ENCODE assay signal across 1 cellular context in the genomic region with DNA sequence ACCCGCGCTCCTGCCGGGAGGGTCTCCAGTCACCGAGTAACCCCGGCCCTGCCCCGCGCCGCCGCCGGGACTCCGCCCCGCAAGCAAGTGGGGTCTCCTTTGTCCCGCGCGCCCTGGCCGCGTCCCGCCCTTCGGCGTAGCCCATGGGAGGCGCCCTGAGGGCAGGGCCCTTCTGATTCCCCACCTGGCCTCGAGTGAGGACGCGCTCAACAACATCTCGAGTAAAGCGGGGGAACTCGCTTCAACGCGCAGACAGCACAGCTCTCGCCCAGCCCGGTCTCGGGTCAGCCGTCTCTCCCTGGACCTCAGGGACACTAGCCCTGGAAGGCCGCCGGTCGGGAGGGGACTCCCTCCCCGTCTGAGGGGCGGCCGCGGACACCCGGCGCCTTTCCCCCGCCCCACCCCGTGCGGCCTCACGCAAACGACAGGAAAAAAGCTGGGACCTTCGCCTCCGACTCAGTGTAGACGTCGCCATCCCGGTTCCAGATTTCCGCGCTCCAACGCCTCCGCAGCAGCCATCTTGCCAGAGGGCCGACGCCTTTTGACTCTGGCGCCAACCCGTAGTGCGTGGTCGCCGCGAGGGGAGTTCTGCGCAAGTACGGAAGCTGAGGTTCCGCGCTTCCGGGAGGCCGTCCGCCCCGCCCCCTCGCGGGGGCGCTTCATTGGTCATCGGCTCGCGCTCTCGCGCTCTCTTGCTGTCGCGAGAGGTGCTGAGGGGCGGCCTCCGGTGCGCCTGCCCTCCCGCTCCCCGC.
TF ChIP-seq lines count a peak whose summit lies in the region.

No MANE protein-coding gene starts in this region.

TF ChIP-seq in K562, 482 proteins besides CTCF, POLR2A, EP300 and RAD21 (continued from another document and continues in another):
- TF ChIP-seq KDM5B (IDR thresholded peaks at IDR 0.05; ENCODE audit: insufficient replicate concordance, low read depth, low read length) = peak; percentile 95
- peak; percentile 42; the same call in 1 of the 2 replicates for TF ChIP-seq RB1 (IDR thresholded peaks at IDR 0.05; ENCODE audit: low read depth)
- TF ChIP-seq, protein P1, sequence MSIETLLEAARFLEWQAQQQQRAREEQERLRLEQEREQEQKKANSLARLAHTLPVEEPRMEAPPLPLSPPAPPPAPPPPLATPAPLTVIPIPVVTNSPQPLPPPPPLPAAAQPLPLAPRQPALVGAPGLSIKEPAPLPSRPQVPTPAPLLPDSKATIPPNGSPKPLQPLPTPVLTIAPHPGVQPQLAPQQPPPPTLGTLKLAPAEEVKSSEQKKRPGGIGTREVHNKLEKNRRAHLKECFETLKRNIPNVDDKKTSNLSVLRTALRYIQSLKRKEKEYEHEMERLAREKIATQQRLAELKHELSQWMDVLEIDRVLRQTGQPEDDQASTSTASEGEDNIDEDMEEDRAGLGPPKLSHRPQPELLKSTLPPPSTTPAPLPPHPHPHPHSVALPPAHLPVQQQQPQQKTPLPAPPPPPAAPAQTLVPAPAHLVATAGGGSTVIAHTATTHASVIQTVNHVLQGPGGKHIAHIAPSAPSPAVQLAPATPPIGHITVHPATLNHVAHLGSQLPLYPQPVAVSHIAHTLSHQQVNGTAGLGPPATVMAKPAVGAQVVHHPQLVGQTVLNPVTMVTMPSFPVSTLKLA (conservative IDR thresholded peaks at IDR 0.05) = peak; percentile 68 to 86
- TF ChIP-seq PTTG1 (tag; IDR thresholded peaks at IDR 0.05; ENCODE audit: low read depth) = no peak
- TF ChIP-seq PYGO2 (tag; IDR thresholded peaks at IDR 0.05) = no peak
- TF ChIP-seq ZNF3 (CRISPR knock-in tag; IDR thresholded peaks at IDR 0.05) = no peak
- no peak; the same call in 1 of the 2 replicates for TF ChIP-seq KLF13 (tag; IDR thresholded peaks at IDR 0.05; ENCODE audit: borderline replicate concordance, low read depth)
- TF ChIP-seq, protein P2, sequence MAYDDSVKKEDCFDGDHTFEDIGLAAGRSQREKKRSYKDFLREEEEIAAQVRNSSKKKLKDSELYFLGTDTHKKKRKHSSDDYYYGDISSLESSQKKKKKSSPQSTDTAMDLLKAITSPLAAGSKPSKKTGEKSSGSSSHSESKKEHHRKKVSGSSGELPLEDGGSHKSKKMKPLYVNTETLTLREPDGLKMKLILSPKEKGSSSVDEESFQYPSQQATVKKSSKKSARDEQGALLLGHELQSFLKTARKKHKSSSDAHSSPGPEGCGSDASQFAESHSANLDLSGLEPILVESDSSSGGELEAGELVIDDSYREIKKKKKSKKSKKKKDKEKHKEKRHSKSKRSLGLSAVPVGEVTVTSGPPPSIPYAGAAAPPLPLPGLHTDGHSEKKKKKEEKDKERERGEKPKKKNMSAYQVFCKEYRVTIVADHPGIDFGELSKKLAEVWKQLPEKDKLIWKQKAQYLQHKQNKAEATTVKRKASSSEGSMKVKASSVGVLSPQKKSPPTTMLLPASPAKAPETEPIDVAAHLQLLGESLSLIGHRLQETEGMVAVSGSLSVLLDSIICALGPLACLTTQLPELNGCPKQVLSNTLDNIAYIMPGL (CRISPR knock-in tag; IDR thresholded peaks at IDR 0.05) = peak; percentile 32; the same call in 1 of the 2 replicates
- TF ChIP-seq, protein P3, sequence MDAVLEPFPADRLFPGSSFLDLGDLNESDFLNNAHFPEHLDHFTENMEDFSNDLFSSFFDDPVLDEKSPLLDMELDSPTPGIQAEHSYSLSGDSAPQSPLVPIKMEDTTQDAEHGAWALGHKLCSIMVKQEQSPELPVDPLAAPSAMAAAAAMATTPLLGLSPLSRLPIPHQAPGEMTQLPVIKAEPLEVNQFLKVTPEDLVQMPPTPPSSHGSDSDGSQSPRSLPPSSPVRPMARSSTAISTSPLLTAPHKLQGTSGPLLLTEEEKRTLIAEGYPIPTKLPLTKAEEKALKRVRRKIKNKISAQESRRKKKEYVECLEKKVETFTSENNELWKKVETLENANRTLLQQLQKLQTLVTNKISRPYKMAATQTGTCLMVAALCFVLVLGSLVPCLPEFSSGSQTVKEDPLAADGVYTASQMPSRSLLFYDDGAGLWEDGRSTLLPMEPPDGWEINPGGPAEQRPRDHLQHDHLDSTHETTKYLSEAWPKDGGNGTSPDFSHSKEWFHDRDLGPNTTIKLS (IDR thresholded peaks at IDR 0.05; ENCODE audit: borderline replicate concordance, low read depth) = peak; percentile 84
- peak; percentile 95 for TF ChIP-seq POU5F1 (IDR thresholded peaks at IDR 0.05; ENCODE audit: borderline replicate concordance, low read depth, low read length, partially characterized antibody)
- TF ChIP-seq, protein P4, sequence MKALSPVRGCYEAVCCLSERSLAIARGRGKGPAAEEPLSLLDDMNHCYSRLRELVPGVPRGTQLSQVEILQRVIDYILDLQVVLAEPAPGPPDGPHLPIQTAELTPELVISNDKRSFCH (CRISPR knock-in tag; IDR thresholded peaks at IDR 0.05) = no peak
- TF ChIP-seq, protein P4 (tag; IDR thresholded peaks at IDR 0.05) = peak; percentile 36; the same call in 1 of the 2 replicates
- peak; percentile 44 for TF ChIP-seq RBM22 (IDR thresholded peaks at IDR 0.05; ENCODE audit: low read depth, low read length, poor library complexity, severe bottlenecking)
- no peak for TF ChIP-seq GATA2 (CRISPR knock-in tag; IDR thresholded peaks at IDR 0.05)
- peak; percentile 60 for TF ChIP-seq CCNT2 (IDR thresholded peaks at IDR 0.05; ENCODE audit: borderline replicate concordance, extremely low read depth, insufficient read length, low read depth, low read length)
- no peak for TF ChIP-seq ZEB2 (IDR thresholded peaks at IDR 0.05)
- peak; percentile 48; the same call in 1 of the 2 replicates for TF ChIP-seq CBX1 (IDR thresholded peaks at IDR 0.05; ENCODE audit: low read depth)
- no peak for TF ChIP-seq RAD51 (IDR thresholded peaks at IDR 0.05; ENCODE audit: borderline replicate concordance, low read depth)
- 0 out of 2 replicates have a peak, but pooled peaks have one; percentile 66 for TF ChIP-seq KLF1 (tag; IDR thresholded peaks at IDR 0.05)
- TF ChIP-seq PHF8 (IDR thresholded peaks at IDR 0.05; ENCODE audit: borderline replicate concordance, low read length) = peak; percentile 88
- TF ChIP-seq, protein P5, sequence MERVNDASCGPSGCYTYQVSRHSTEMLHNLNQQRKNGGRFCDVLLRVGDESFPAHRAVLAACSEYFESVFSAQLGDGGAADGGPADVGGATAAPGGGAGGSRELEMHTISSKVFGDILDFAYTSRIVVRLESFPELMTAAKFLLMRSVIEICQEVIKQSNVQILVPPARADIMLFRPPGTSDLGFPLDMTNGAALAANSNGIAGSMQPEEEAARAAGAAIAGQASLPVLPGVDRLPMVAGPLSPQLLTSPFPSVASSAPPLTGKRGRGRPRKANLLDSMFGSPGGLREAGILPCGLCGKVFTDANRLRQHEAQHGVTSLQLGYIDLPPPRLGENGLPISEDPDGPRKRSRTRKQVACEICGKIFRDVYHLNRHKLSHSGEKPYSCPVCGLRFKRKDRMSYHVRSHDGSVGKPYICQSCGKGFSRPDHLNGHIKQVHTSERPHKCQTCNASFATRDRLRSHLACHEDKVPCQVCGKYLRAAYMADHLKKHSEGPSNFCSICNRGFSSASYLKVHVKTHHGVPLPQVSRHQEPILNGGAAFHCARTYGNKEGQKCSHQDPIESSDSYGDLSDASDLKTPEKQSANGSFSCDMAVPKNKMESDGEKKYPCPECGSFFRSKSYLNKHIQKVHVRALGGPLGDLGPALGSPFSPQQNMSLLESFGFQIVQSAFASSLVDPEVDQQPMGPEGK (CRISPR knock-in tag; IDR thresholded peaks at IDR 0.05; ENCODE audit: borderline replicate concordance) = no peak
- TF ChIP-seq DPF2 (IDR thresholded peaks at IDR 0.05) = peak; percentile 25; the same call in 1 of the 2 replicates
- TF ChIP-seq HDAC3 (IDR thresholded peaks at IDR 0.05; ENCODE audit: borderline replicate concordance, partially characterized antibody) = no peak
- no peak for TF ChIP-seq ZNF586 (CRISPR knock-in tag; conservative IDR thresholded peaks at IDR 0.05)
- TF ChIP-seq ZNF717 (CRISPR knock-in tag; IDR thresholded peaks at IDR 0.05) = 0 out of 2 replicates have a peak, but pooled peaks have one; percentile 48
- TF ChIP-seq LEF1 (IDR thresholded peaks at IDR 0.05) = no peak
- TF ChIP-seq, protein P6, sequence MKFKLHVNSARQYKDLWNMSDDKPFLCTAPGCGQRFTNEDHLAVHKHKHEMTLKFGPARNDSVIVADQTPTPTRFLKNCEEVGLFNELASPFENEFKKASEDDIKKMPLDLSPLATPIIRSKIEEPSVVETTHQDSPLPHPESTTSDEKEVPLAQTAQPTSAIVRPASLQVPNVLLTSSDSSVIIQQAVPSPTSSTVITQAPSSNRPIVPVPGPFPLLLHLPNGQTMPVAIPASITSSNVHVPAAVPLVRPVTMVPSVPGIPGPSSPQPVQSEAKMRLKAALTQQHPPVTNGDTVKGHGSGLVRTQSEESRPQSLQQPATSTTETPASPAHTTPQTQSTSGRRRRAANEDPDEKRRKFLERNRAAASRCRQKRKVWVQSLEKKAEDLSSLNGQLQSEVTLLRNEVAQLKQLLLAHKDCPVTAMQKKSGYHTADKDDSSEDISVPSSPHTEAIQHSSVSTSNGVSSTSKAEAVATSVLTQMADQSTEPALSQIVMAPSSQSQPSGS (CRISPR knock-in tag; IDR thresholded peaks at IDR 0.05) = no peak
- TF ChIP-seq ESRRA (IDR thresholded peaks at IDR 0.05; ENCODE audit: borderline replicate concordance, low read depth) = peak; percentile 55; the same call in 1 of the 2 replicates
- TF ChIP-seq, protein P7, sequence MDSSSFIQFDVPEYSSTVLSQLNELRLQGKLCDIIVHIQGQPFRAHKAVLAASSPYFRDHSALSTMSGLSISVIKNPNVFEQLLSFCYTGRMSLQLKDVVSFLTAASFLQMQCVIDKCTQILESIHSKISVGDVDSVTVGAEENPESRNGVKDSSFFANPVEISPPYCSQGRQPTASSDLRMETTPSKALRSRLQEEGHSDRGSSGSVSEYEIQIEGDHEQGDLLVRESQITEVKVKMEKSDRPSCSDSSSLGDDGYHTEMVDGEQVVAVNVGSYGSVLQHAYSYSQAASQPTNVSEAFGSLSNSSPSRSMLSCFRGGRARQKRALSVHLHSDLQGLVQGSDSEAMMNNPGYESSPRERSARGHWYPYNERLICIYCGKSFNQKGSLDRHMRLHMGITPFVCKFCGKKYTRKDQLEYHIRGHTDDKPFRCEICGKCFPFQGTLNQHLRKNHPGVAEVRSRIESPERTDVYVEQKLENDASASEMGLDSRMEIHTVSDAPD (CRISPR knock-in tag; IDR thresholded peaks at IDR 0.05) = no peak
- TF ChIP-seq TAF15 (IDR thresholded peaks at IDR 0.05; ENCODE audit: low read depth, low read length) = no peak
- peak; percentile 8; the same call in 1 of the 2 replicates for TF ChIP-seq GATAD2B (IDR thresholded peaks at IDR 0.05; ENCODE audit: borderline replicate concordance)
- TF ChIP-seq FOXJ2 (tag; IDR thresholded peaks at IDR 0.05) = no peak
- TF ChIP-seq BMI1 (IDR thresholded peaks at IDR 0.05; ENCODE audit: low read length) = no peak
- TF ChIP-seq POLR2AphosphoS5 (IDR thresholded peaks at IDR 0.05; ENCODE audit: control insufficient read depth, insufficient read depth, low read depth, low read length) = peak; percentile 79
- TF ChIP-seq ELF1 (tag; IDR thresholded peaks at IDR 0.05) = peak; percentile 98
- TF ChIP-seq, protein P8, sequence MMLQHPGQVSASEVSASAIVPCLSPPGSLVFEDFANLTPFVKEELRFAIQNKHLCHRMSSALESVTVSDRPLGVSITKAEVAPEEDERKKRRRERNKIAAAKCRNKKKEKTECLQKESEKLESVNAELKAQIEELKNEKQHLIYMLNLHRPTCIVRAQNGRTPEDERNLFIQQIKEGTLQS (IDR thresholded peaks at IDR 0.05) = no peak
- TF ChIP-seq, protein P8 (CRISPR knock-in tag; conservative IDR thresholded peaks at IDR 0.05) = peak; percentile 60; the same call in 1 of the 2 replicates
- TF ChIP-seq CREM (IDR thresholded peaks at IDR 0.05; ENCODE audit: low read depth) = peak; percentile 88
- TF ChIP-seq ZFPM2 (CRISPR knock-in tag; IDR thresholded peaks at IDR 0.05) = no peak
- TF ChIP-seq MYC (IDR thresholded peaks at IDR 0.05; ENCODE audit: low read depth, low read length) = peak; percentile 99
- TF ChIP-seq MYC (CRISPR knock-in tag; IDR thresholded peaks at IDR 0.05; ENCODE audit: borderline replicate concordance, low read depth) = peak; percentile 91; the same call in 1 of the 2 replicates
- no peak for TF ChIP-seq TCF7L2 (IDR thresholded peaks at IDR 0.05; ENCODE audit: low read depth, low read length)
- no peak for TF ChIP-seq CSDE1 (IDR thresholded peaks at IDR 0.05)
- TF ChIP-seq HNRNPLL (IDR thresholded peaks at IDR 0.05; ENCODE audit: low read depth, low read length, poor library complexity, severe bottlenecking) = peak; percentile 48
- peak; percentile 72; the same call in 1 of the 2 replicates for TF ChIP-seq BRD4 (IDR thresholded peaks at IDR 0.05)
- peak; percentile 64 to 89 for TF ChIP-seq MAZ (CRISPR knock-in tag; conservative IDR thresholded peaks at IDR 0.05 in 1 of 2, IDR thresholded peaks at IDR 0.05 in 1 of 2)
- TF ChIP-seq CBX5 (IDR thresholded peaks at IDR 0.05; ENCODE audit: borderline replicate concordance, low read depth) = no peak
